Comparison of ENCODE assay signal across 1 cellular context in genomic region chr2:160574472-160575140, GRCh38.
TF ChIP-seq lines count a peak whose summit lies in the region.

No MANE protein-coding gene starts in this region.

TF ChIP-seq in A549, 52 proteins besides CTCF, POLR2A, EP300 and RAD21 (continued from another document):
- TF ChIP-seq KDM5A (IDR thresholded peaks at IDR 0.05) = no peak
